In the genomic region with DNA sequence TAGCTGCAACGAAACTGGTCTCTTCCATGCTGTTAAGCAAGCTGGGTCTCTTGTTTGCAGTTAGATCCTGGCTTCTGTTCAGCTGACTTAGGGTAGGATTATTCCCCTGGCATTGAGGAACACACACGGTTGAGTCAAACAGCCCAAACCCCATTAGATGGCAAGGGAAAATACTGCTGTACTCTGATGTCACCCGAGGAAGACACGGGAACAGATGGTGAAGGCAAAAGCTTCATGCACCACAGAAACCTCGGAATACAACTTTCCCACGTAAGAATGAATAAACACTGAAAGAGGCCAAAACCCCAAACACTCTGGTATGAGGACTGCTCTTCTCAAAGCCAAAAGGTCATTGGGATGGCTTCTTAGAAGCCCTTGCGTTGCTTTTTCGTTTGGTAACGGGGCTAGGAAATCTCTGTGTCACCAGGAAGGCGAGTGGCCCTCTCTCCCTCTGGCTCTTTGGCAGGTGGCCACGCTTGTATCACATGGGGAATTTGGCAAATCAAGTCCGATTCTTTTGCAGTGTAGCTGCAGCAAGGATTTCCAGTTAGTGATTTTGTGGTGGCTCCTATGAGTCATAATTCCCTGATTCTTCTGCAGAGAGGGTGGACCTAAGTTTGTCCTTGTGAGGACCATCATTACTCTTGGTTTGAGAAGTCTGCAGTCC, we compare ENCODE assay signal across 8 cellular contexts. TPM values are rescaled to one million over a fixed set of nuclear protein-coding genes. Genes with fewer than 3 reads are reported as not detected.
DNase-seq lines count a peak whose midpoint lies in the region; ATAC-seq and TF ChIP-seq lines count a peak whose summit lies in the region.

No MANE protein-coding gene starts in this region.

- H3K4me3 ChIP-seq in breast epithelium (peak overlapping the region; percentile 31 to 59 (median 35)), thoracic aorta (peak overlapping the region; percentile 66)

- TF ChIP-seq CTCF in breast epithelium (IDR thresholded peaks at IDR 0.05) (no peak), thoracic aorta (IDR thresholded peaks at IDR 0.05) (no peak), mesothelial cell of epicardium (IDR thresholded peaks at IDR 0.05; ENCODE audit: unreplicated experiment) (no peak)
- no peak for TF ChIP-seq CTCF in CD4-positive, alpha-beta T cell (IDR thresholded peaks at IDR 0.05)

- H3K36me3 ChIP-seq in breast epithelium = no peaks in the 10 kb centered on the region
- H3K36me3 ChIP-seq in thoracic aorta = no peaks in the 10 kb centered on the region

- no peaks in the 10 kb centered on the region for H3K27me3 ChIP-seq in breast epithelium
- H3K27me3 ChIP-seq in thoracic aorta (replicated peaks; ENCODE audit: insufficient read depth) = no peaks in the 10 kb centered on the region
- H3K27me3 ChIP-seq in CD4-positive, alpha-beta T cell (ENCODE audit: control insufficient read depth, insufficient read depth, low read length) = no peaks in the 10 kb centered on the region

- H3K9me3 ChIP-seq in breast epithelium (no peaks in the 10 kb centered on the region), thoracic aorta (no peaks in the 10 kb centered on the region)
- no peaks in the 10 kb centered on the region for H3K9me3 ChIP-seq in CD4-positive, alpha-beta T cell (ENCODE audit: control insufficient read depth, low read length)

- DNase-seq in activated T-cell treated with anti-CD3 and anti-CD28 coated beads, Interleukin-2, amount 50 U/mL, for 72 hours = no peak
- DNase-seq in activated T-cell treated with anti-CD3 and anti-CD28 coated beads, Interleukin-2, amount 50 U/mL, for 1 hour = no peak
- peak; percentile 46 for DNase-seq in NCI-H2029 treated with DMSO at 0.1 percent for 48 hours (lab: John Stamatoyannopoulos, UW)
- peak; percentile 88 to 96 for DNase-seq in breast epithelium (ENCODE audit: low spot score in 2 of 2)
- DNase-seq in kidney tubule cell (ENCODE audit: low spot score) = peak; percentile 94
- DNase-seq in thoracic aorta (ENCODE audit: low spot score) = peak; percentile 85
- no peak for DNase-seq in mesothelial cell of epicardium (ENCODE audit: low spot score in 2 of 2, unreplicated experiment in 2 of 2)
- DNase-seq in CD4-positive, alpha-beta T cell = no peak

- peaks cover 0 to 8% of the 10 kb centered on the region in 2 donors for H3K4me1 ChIP-seq in breast epithelium
- peaks cover 8 to 20% of the 10 kb centered on the region in 2 donors for H3K4me1 ChIP-seq in thoracic aorta (ENCODE audit: control insufficient read depth in 1 of 2, low read depth in 2 of 2)

- no peak for TF ChIP-seq POLR2A in breast epithelium (IDR thresholded peaks at IDR 0.05)

- no peaks in the 10 kb centered on the region for H3K27me3 Mint-ChIP-seq in activated T-cell treated with anti-CD3 and anti-CD28 coated beads, Interleukin-2, amount 50 U/mL, for 72 hours (ENCODE audit: low read depth)
- H3K27me3 Mint-ChIP-seq in mesothelial cell of epicardium (ENCODE audit: low read depth) = peaks cover 30% of the 10 kb centered on the region
- no peaks in the 10 kb centered on the region for H3K27me3 Mint-ChIP-seq in CD4-positive, alpha-beta T cell

- CTCF ChIA-PET in CD4-positive, alpha-beta T cell (lab: Charles Lee) = interaction anchor here (0.9 kb wide), 1 partner anchor 14 kb away, joined by 3 read pairs; no protein-coding TSS in a partner anchor

- peaks cover 73% of the 10 kb centered on the region for H3K4me1 Mint-ChIP-seq in activated T-cell treated with anti-CD3 and anti-CD28 coated beads, Interleukin-2, amount 50 U/mL, for 72 hours (ENCODE audit: low read depth)
- H3K4me1 Mint-ChIP-seq in mesothelial cell of epicardium = no peaks in the 10 kb centered on the region
- H3K4me1 Mint-ChIP-seq in CD4-positive, alpha-beta T cell (ENCODE audit: low read depth) = peaks cover 21% of the 10 kb centered on the region

- ATAC-seq in activated T-cell treated with anti-CD3 and anti-CD28 coated beads, Interleukin-2, amount 50 U/mL, for 72 hours (replicated peaks in 1 of 2) = peak in 1 of 2 donors; percentile 24
- peak; percentile 91 for ATAC-seq in thoracic aorta (ENCODE audit: insufficient number of reproducible peaks, low FRiP score, low read depth)
- ATAC-seq in CD4-positive, alpha-beta T cell (ENCODE audit: poor library complexity) = no peak

- peaks cover 0 to under 1% of the 10 kb centered on the region in 2 donors for H3K9me3 Mint-ChIP-seq in activated T-cell treated with anti-CD3 and anti-CD28 coated beads, Interleukin-2, amount 50 U/mL, for 72 hours
- H3K9me3 Mint-ChIP-seq in mesothelial cell of epicardium = no peaks in the 10 kb centered on the region
- H3K9me3 Mint-ChIP-seq in CD4-positive, alpha-beta T cell = no peaks in the 10 kb centered on the region

- peak overlapping the region; percentile 30 for H3K27ac Mint-ChIP-seq in activated T-cell treated with anti-CD3 and anti-CD28 coated beads, Interleukin-2, amount 50 U/mL, for 72 hours
- no peak overlapping the region for H3K27ac Mint-ChIP-seq in mesothelial cell of epicardium
- H3K27ac Mint-ChIP-seq in CD4-positive, alpha-beta T cell = no peak overlapping the region

- peak overlapping the region in 1 of 2 donors; percentile 37 for H3K4me3 Mint-ChIP-seq in activated T-cell treated with anti-CD3 and anti-CD28 coated beads, Interleukin-2, amount 50 U/mL, for 72 hours
- no peak overlapping the region for H3K4me3 Mint-ChIP-seq in mesothelial cell of epicardium
- H3K4me3 Mint-ChIP-seq in CD4-positive, alpha-beta T cell = no peak overlapping the region

- H3K27ac ChIP-seq in breast epithelium (peak overlapping the region; percentile 80 to 90), thoracic aorta (peak overlapping the region; percentile 12 to 70)
- H3K27ac ChIP-seq in CD4-positive, alpha-beta T cell (ENCODE audit: low read depth, low read length) = no peak overlapping the region

- intact Hi-C loops in breast epithelium (cut with DNase I; ENCODE audit: low total_unique reads) = no loop called here
- intact Hi-C loops in CD4-positive, alpha-beta T cell (cut with DNase I, micrococcal nuclease) = no loop called here

- H3K36me3 Mint-ChIP-seq in activated T-cell treated with anti-CD3 and anti-CD28 coated beads, Interleukin-2, amount 50 U/mL, for 72 hours (ENCODE audit: insufficient read depth in 2 of 2) = peaks cover 0 to under 1% of the 10 kb centered on the region in 2 donors
- no peaks in the 10 kb centered on the region for H3K36me3 Mint-ChIP-seq in mesothelial cell of epicardium
- no peaks in the 10 kb centered on the region for H3K36me3 Mint-ChIP-seq in CD4-positive, alpha-beta T cell (ENCODE audit: low read depth)

- POLR2A ChIA-PET in CD4-positive, alpha-beta T cell (lab: Charles Lee) = no interaction called here

RNA-seq across cellular contexts. Expression of a gene that starts 16.7 kb away (rescaled TPM):
- total RNA-seq in activated T-cell treated with anti-CD3 and anti-CD28 coated beads, Interleukin-2, amount 50 U/mL, for 72 hours = 10 to 100 TPM; 43.9 to 50.7 TPM
- 10 to 100 TPM; 63.3 to 78.3 (median 66.1) TPM for total RNA-seq in breast epithelium
- total RNA-seq in thoracic aorta = 10 to 100 TPM; 32.5 to 32.8 TPM
- total RNA-seq in mesothelial cell of epicardium = 6.6 to 8.0 TPM (median 7.2 TPM) in 3 replicates
- 10 to 100 TPM; 24.9 to 26.8 TPM for total RNA-seq in CD4-positive, alpha-beta T cell

Comparison
In these comparisons a context has a peak if more than half of its experiments do, and no peak if none do; other contexts are left out.
1. DNase-seq: peak in NCI-H2029 treated with DMSO at 0.1 percent for 48 hours (single experiment), breast epithelium (2 of 2), kidney tubule cell (single experiment) and thoracic aorta (single experiment); none in activated T-cell treated with anti-CD3 and anti-CD28 coated beads, Interleukin-2, amount 50 U/mL, for 72 hours (0 of 2), activated T-cell treated with anti-CD3 and anti-CD28 coated beads, Interleukin-2, amount 50 U/mL, for 1 hour (single experiment), mesothelial cell of epicardium (0 of 2) and CD4-positive, alpha-beta T cell (0 of 10).